8 cellular contexts compared by ENCODE assay signal in genomic region chr10:104297697-104298660, GRCh38. TPM values are rescaled to one million over a fixed set of nuclear protein-coding genes. Genes with fewer than 3 reads are reported as not detected.
DNase-seq lines count a peak whose midpoint lies in the region; ATAC-seq and TF ChIP-seq lines count a peak whose summit lies in the region.

No MANE protein-coding gene starts in this region.

- TF ChIP-seq CTCF in BJ (IDR thresholded peaks at IDR 0.05; ENCODE audit: insufficient read depth, low read depth, low read length) (peak; percentile 73), HCT116 (IDR thresholded peaks at IDR 0.05 in 2 of 3, conservative IDR thresholded peaks at IDR 0.05 in 1 of 3; ENCODE audit: borderline replicate concordance in 1 of 3, insufficient read depth in 1 of 3, low read depth in 2 of 3, low read length in 2 of 3) (peak; percentile 53 to 90 (median 87); a peak in 5 of 6 replicates)

- no peak overlapping the region for H3K4me2 ChIP-seq in HCT116 (ENCODE audit: low read length)

- POLR2A ChIA-PET in BJ (lab: Charles Lee) = interaction anchor here (0.6 kb wide), 1 partner anchor 85 kb away, joined by 4 read pairs; no protein-coding TSS in a partner anchor
- POLR2A ChIA-PET in HCT116 (lab: Charles Lee) = no interaction called here

- H3K9ac ChIP-seq in HCT116 (ENCODE audit: low read length) = no peak overlapping the region

- no peak for TF ChIP-seq POLR2A in HCT116 (IDR thresholded peaks at IDR 0.05; ENCODE audit: borderline replicate concordance, extremely low read depth, insufficient read depth, insufficient read length)

- no TSS peak for BruUV-seq in HCT116 (replicated peaks; lab: Mats Ljungman, UMichigan)

- H3K4me3 ChIP-seq in BJ (ENCODE audit: low read depth, low read length) = no peak overlapping the region
- no peak overlapping the region for H3K4me3 ChIP-seq in HCT116 (replicated peaks in 1 of 2; ENCODE audit: low read depth in 1 of 2, low read length in 2 of 2)

- peak; percentile 46 for DNase-seq in BJ (ENCODE audit: low read depth)
- no peak for DNase-seq in HCT116 (ENCODE audit: low read depth, low spot score)
- peak; percentile 41 for DNase-seq in activated naive CD4-positive, alpha-beta T cell treated with anti-CD3 and anti-CD28 coated beads, Interleukin-2, amount 50 U/mL, for 16 hours
- peak; percentile 14 for DNase-seq in kidney tubule cell (ENCODE audit: low spot score)
- no peak for DNase-seq in hippocampal formation (lab: John Stamatoyannopoulos, UW)
- DNase-seq in COLO829 (ENCODE audit: low spot score) = no peak
- no peak for DNase-seq in NCI-H1092 treated with DMSO at 0.1 percent for 48 hours (lab: John Stamatoyannopoulos, UW)

- intact Hi-C loops in HCT116 (cut with micrococcal nuclease) = no loop called here

- H3K9me2 ChIP-seq in HCT116 (ENCODE audit: insufficient read depth) = no peaks in the 10 kb centered on the region

- H2AFZ ChIP-seq in HCT116 (ENCODE audit: low read depth, low read length, poor library complexity, severe bottlenecking) = no peak overlapping the region

- peaks cover 23% of the 10 kb centered on the region for H3K79me2 ChIP-seq in HCT116 (ENCODE audit: insufficient read depth, low read length)

- no peaks in the 10 kb centered on the region for H4K20me1 ChIP-seq in HCT116 (ENCODE audit: insufficient read depth)

- no peaks in the 10 kb centered on the region for H3K27me3 ChIP-seq in BJ (ENCODE audit: control insufficient read depth, insufficient read depth, low read length)
- no peaks in the 10 kb centered on the region for H3K27me3 ChIP-seq in HCT116 (ENCODE audit: insufficient read depth, low read length)

- ATAC-seq in HCT116 = peak; percentile 88
- ATAC-seq in HG03139 (IDR thresholded peaks at IDR 0.05; ENCODE audit: unreplicated experiment) = no peak

- no peak overlapping the region for H3K27ac ChIP-seq in HCT116 (ENCODE audit: low read depth, low read length)

- RAD21 ChIA-PET in HCT116 (lab: Charles Lee; ENCODE audit: low non-redundant PET in 1 of 2, low total read pairs in 2 of 2, uncharacterized antibody in 2 of 2, unreplicated experiment in 2 of 2) = no interaction called here

- CTCF ChIA-PET in BJ (lab: Yijun Ruan, JAX) (interaction anchor here (0.5 to 3.8 kb wide), 11 partner anchors 8 to 322 kb away, joined by 3 to 16 read pairs (median 4); no protein-coding TSS in a partner anchor), HCT116 (lab: Charles Lee) (interaction anchor here (0.8 to 9.9 kb wide), 3 partner anchors 22 to 180 kb away, joined by 3 to 96 read pairs (median 11); no protein-coding TSS in a partner anchor)

- H3K9me3 ChIP-seq in HCT116 (ENCODE audit: control insufficient read depth in 1 of 2, insufficient read depth in 1 of 2, low read depth in 1 of 2, low read length in 2 of 2) = no peaks in the 10 kb centered on the region

- no peaks in the 10 kb centered on the region for H3K4me1 ChIP-seq in HCT116 (ENCODE audit: control insufficient read depth in 1 of 2, insufficient read depth in 2 of 2, low read length in 2 of 2)

- 0 out of 2 replicates have a peak, but pooled peaks have one; percentile 19 for TF ChIP-seq RAD21 in HCT116 (IDR thresholded peaks at IDR 0.05; ENCODE audit: low read depth)

- H3K36me3 ChIP-seq in BJ (ENCODE audit: control insufficient read depth, insufficient read depth, low read length) (no peaks in the 10 kb centered on the region), HCT116 (ENCODE audit: control insufficient read depth in 1 of 2, insufficient read depth in 2 of 2, low read length in 2 of 2) (peaks cover 10 to 31% of the 10 kb centered on the region in 2 experiments; a peak in 3 of 4 replicates)

TF ChIP-seq in HCT116, 20 proteins besides CTCF, POLR2A, EP300 and RAD21:
- no peak for TF ChIP-seq JUND (IDR thresholded peaks at IDR 0.05)
- no peak for TF ChIP-seq ZBTB33 (IDR thresholded peaks at IDR 0.05; ENCODE audit: extremely low read depth, insufficient replicate concordance, low read length)
- TF ChIP-seq EZH2phosphoT487 (IDR thresholded peaks at IDR 0.05; ENCODE audit: borderline replicate concordance) = no peak
- TF ChIP-seq ATF3 (IDR thresholded peaks at IDR 0.05) = no peak
- TF ChIP-seq FOSL1 (IDR thresholded peaks at IDR 0.05; ENCODE audit: low read depth) = no peak
- TF ChIP-seq EGR1 (IDR thresholded peaks at IDR 0.05; ENCODE audit: low read depth) = no peak
- TF ChIP-seq ZNF274 (IDR thresholded peaks at IDR 0.05; ENCODE audit: low read depth, low read length) = no peak
- TF ChIP-seq CBX3 (IDR thresholded peaks at IDR 0.05; ENCODE audit: low read depth) = no peak
- TF ChIP-seq REST (IDR thresholded peaks at IDR 0.05; ENCODE audit: low read depth) = no peak
- no peak for TF ChIP-seq MAX (IDR thresholded peaks at IDR 0.05)
- no peak for TF ChIP-seq POLR2AphosphoS5 (IDR thresholded peaks at IDR 0.05; ENCODE audit: low read depth, low read length)

RNA-seq across cellular contexts. Expression of gene GSTO2, which starts 29.0 kb away (rescaled TPM):
- polyA plus RNA-seq in BJ (2011; rRNA removed) = 4.9 and 7.0 TPM in 2 replicates
- 2.5 and 2.9 TPM in 2 replicates for polyA minus RNA-seq in BJ (2011; rRNA and poly(A)+ RNA removed)
- 115 TPM for total RNA-seq in HCT116 (2021; ENCODE audit: unreplicated experiment)
- 104 and 131 TPM in 2 replicates for polyA plus RNA-seq in HCT116 (2012)

RNA-seq across cellular contexts. Expression of gene ITPRIP, which starts 40.3 kb away (rescaled TPM):
- polyA plus RNA-seq in BJ (2011; rRNA removed) = 24.4 and 33.6 TPM in 2 replicates
- polyA minus RNA-seq in BJ (2011; rRNA and poly(A)+ RNA removed) = 25.3 and 28.0 TPM in 2 replicates
- total RNA-seq in HCT116 (2021; ENCODE audit: unreplicated experiment) = 12.0 TPM
- 12.5 and 13.1 TPM in 2 replicates for polyA plus RNA-seq in HCT116 (2012)

RNA-seq across cellular contexts. Expression of gene GSTO1, which starts 43.3 kb away (rescaled TPM):
- 79.3 and 149 TPM in 2 replicates for polyA plus RNA-seq in BJ (2011; rRNA removed)
- polyA minus RNA-seq in BJ (2011; rRNA and poly(A)+ RNA removed) = 29.9 and 36.8 TPM in 2 replicates
- 179 TPM for total RNA-seq in HCT116 (2021; ENCODE audit: unreplicated experiment)
- 130 and 156 TPM in 2 replicates for polyA plus RNA-seq in HCT116 (2012)

RNA-seq across cellular contexts. Expression of gene CFAP58, which starts 55.7 kb away (rescaled TPM):
- polyA plus RNA-seq in BJ (2011; rRNA removed) = 0.23 and 0.37 TPM in 2 replicates
- polyA minus RNA-seq in BJ (2011; rRNA and poly(A)+ RNA removed) = 0.09 and 0.10 TPM in 2 replicates
- total RNA-seq in HCT116 (2021; ENCODE audit: unreplicated experiment) = 0.91 TPM
- 0.42 and 0.92 TPM in 2 replicates for polyA plus RNA-seq in HCT116 (2012)

Comparison
In these comparisons a context has a peak if more than half of its experiments do, and no peak if none do; other contexts are left out.
1. DNase-seq: peak in BJ (single experiment), activated naive CD4-positive, alpha-beta T cell treated with anti-CD3 and anti-CD28 coated beads, Interleukin-2, amount 50 U/mL, for 16 hours (single experiment) and kidney tubule cell (single experiment); none in HCT116 (single experiment), hippocampal formation (0 of 2), COLO829 (single experiment) and NCI-H1092 treated with DMSO at 0.1 percent for 48 hours (single experiment).